ENCODE assay signal across 9 cellular contexts in the genomic region with DNA sequence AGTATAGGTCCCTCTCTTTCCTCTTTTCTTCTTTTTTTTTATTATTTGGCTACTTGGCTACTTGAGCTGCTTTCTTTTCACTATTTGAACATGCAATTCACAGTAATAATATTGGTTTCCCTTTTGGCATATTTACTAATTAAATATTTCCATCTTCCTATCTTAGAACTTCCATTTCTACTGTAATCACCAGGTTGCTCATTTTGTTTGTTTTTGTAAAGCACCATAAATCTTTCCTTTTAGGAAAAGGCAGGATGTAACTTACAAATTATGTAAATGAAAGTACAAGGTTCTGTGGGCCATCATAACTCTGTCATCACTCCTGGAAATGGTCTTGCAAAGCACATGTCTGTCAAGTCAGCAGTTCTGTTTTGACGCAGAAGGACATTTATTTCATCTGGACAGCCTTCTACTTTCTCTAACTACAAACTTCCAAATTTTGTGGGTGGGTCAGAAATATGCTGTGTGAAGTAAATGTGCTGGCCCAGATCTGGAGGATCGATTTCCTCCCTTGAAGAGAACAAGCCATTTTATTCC.
DNase-seq lines count a peak whose midpoint lies in the region; ATAC-seq, FAIRE-seq and TF ChIP-seq lines count a peak whose summit lies in the region.
"Had no signal": no experiment of that assay in that cellular context is flagged by ENCODE, and none has a peak within 500 bp of the region (broad histone marks: within the 10 kb centered on the region; RNA-seq: fewer than 3 reads in every experiment).

No MANE protein-coding gene starts in this region.

- H3K79me2 ChIP-seq in H1 (ENCODE audit: control insufficient read depth in 1 of 2, insufficient read depth in 2 of 2, low read length in 2 of 2), result no peaks in the 10 kb centered on the region

- peak overlapping the region; percentile 10 to 83 for H3K27ac Mint-ChIP-seq in natural killer cell treated with Interleukin-12 subunit alpha and Interleukin-12 subunit beta and Interleukin-15 and Interleukin-18, amount 100 ng/mL, for 72 hours
- H3K27ac Mint-ChIP-seq in natural killer cell, result no peak overlapping the region
- H3K27ac Mint-ChIP-seq in effector memory CD8-positive, alpha-beta T cell, result no peak overlapping the region
- H3K27ac Mint-ChIP-seq: activated T-cell treated with anti-CD3 and anti-CD28 coated beads, Interleukin-2, amount 50 U/mL, for 24 hours had no signal

- no peak overlapping the region for H2AK5ac ChIP-seq in H1 (ENCODE audit: low read depth, low read length)

- H4K91ac ChIP-seq in H1 (replicated peaks; ENCODE audit: insufficient read length, low read length), result no peak overlapping the region

- H3K79me1 ChIP-seq in H1 (ENCODE audit: low read depth, low read length), result no peaks in the 10 kb centered on the region

- H3K56ac ChIP-seq in H1 (replicated peaks; ENCODE audit: insufficient read length, low read depth, low read length), result no peak overlapping the region

- no peaks in the 10 kb centered on the region for H4K20me1 ChIP-seq in H1 (replicated peaks in 1 of 2; ENCODE audit: control insufficient read depth in 1 of 2, insufficient read depth in 2 of 2, low read length in 2 of 2)

- no peak overlapping the region for H4K5ac ChIP-seq in H1 (ENCODE audit: insufficient read length, low read depth, low read length)

- no peak overlapping the region for H2BK15ac ChIP-seq in H1 (ENCODE audit: low read length)

- H3K4me3 ChIP-seq in H1 (ENCODE audit: extremely low read depth in 1 of 4, insufficient read depth in 2 of 4, low read depth in 3 of 4, low read length in 4 of 4) (peak overlapping the region in 1 of 4 experiments; percentile 20; a peak in 1 of 8 replicates), mucosa of descending colon (no peak overlapping the region), vagina (peak overlapping the region; percentile 32 to 38)

- H3K27me3 ChIP-seq in H1 (replicated peaks in 1 of 4; ENCODE audit: control insufficient read depth in 3 of 4, extremely low read depth in 1 of 4, insufficient read depth in 3 of 4, low read length in 3 of 4) (no peaks in the 10 kb centered on the region), vagina (no peaks in the 10 kb centered on the region)

- H3K36me3 Mint-ChIP-seq in natural killer cell treated with Interleukin-12 subunit alpha and Interleukin-12 subunit beta and Interleukin-15 and Interleukin-18, amount 100 ng/mL, for 72 hours, result no peaks in the 10 kb centered on the region
- H3K36me3 Mint-ChIP-seq in natural killer cell, result no peaks in the 10 kb centered on the region
- H3K36me3 Mint-ChIP-seq in effector memory CD8-positive, alpha-beta T cell (ENCODE audit: insufficient read depth), result no peaks in the 10 kb centered on the region

- intact Hi-C loops in natural killer cell (cut with micrococcal nuclease), result no loop called here
- intact Hi-C loops in mucosa of descending colon (cut with DNase I, micrococcal nuclease), result no loop called here
- intact Hi-C loops in vagina (cut with DNase I), result no loop called here

- TF ChIP-seq RAD21 in H1 (IDR thresholded peaks at IDR 0.05 in 1 of 2, conservative IDR thresholded peaks at IDR 0.05 in 1 of 2; ENCODE audit: low read depth in 2 of 2, low read length in 2 of 2), result no peak

- H3K4me3 Mint-ChIP-seq in natural killer cell treated with Interleukin-12 subunit alpha and Interleukin-12 subunit beta and Interleukin-15 and Interleukin-18, amount 100 ng/mL, for 72 hours, result peak overlapping the region; percentile 40
- no peak overlapping the region for H3K4me3 Mint-ChIP-seq in natural killer cell
- H3K4me3 Mint-ChIP-seq in effector memory CD8-positive, alpha-beta T cell, result peak overlapping the region in 1 of 2 donors; percentile 13
- H3K4me3 Mint-ChIP-seq: activated T-cell treated with anti-CD3 and anti-CD28 coated beads, Interleukin-2, amount 50 U/mL, for 24 hours had no signal

- peaks cover 0 to 3% of the 10 kb centered on the region in 2 donors for H3K27me3 Mint-ChIP-seq in natural killer cell treated with Interleukin-12 subunit alpha and Interleukin-12 subunit beta and Interleukin-15 and Interleukin-18, amount 100 ng/mL, for 72 hours
- no peaks in the 10 kb centered on the region for H3K27me3 Mint-ChIP-seq in natural killer cell (ENCODE audit: low read depth in 2 of 2)
- no peaks in the 10 kb centered on the region for H3K27me3 Mint-ChIP-seq in effector memory CD8-positive, alpha-beta T cell
- H3K27me3 Mint-ChIP-seq: activated T-cell treated with anti-CD3 and anti-CD28 coated beads, Interleukin-2, amount 50 U/mL, for 24 hours had no signal

- TF ChIP-seq EP300 in H1 (IDR thresholded peaks at IDR 0.05; ENCODE audit: borderline replicate concordance in 1 of 2, low read depth in 2 of 2, low read length in 2 of 2), result no peak

- ATAC-seq in natural killer cell treated with Interleukin-12 subunit alpha and Interleukin-12 subunit beta and Interleukin-15 and Interleukin-18, amount 100 ng/mL, for 72 hours, result no peak
- ATAC-seq in natural killer cell (no peak), mucosa of descending colon (peak; percentile 21), GM21576 (IDR thresholded peaks at IDR 0.05; ENCODE audit: unreplicated experiment) (no peak), HG03354 (IDR thresholded peaks at IDR 0.05; ENCODE audit: poor library complexity, severe bottlenecking, unreplicated experiment) (no peak)
- ATAC-seq in effector memory CD8-positive, alpha-beta T cell (replicated peaks), result no peak

- no peak overlapping the region for H3K4ac ChIP-seq in H1 (replicated peaks; ENCODE audit: insufficient read length, low read depth, low read length)

- no peak overlapping the region; the same call in 1 of the 2 replicates for H3K27ac ChIP-seq in H1 (ENCODE audit: low read depth, low read length)
- H3K27ac ChIP-seq in vagina, result peak overlapping the region; percentile 73

- H3K36me3 ChIP-seq in H1 (ENCODE audit: control insufficient read depth in 2 of 4, insufficient read depth in 4 of 4, low read length in 3 of 4), result no peaks in the 10 kb centered on the region
- no peaks in the 10 kb centered on the region for H3K36me3 ChIP-seq in mucosa of descending colon (ENCODE audit: low read depth)
- no peaks in the 10 kb centered on the region for H3K36me3 ChIP-seq in vagina

- no peaks in the 10 kb centered on the region; a peak in 1 of 4 replicates for H3K9me3 ChIP-seq in H1 (ENCODE audit: insufficient read depth in 2 of 2, low read depth in 1 of 2, low read length in 1 of 2)
- H3K9me3 ChIP-seq in mucosa of descending colon, result no peaks in the 10 kb centered on the region
- no peaks in the 10 kb centered on the region for H3K9me3 ChIP-seq in vagina

- H3K14ac ChIP-seq in H1 (ENCODE audit: insufficient read length), result no peak overlapping the region

- peak overlapping the region; percentile 67; the same call in 1 of the 2 replicates for H2AFZ ChIP-seq in H1 (ENCODE audit: low read length)

- H3K4me2 ChIP-seq in H1 (ENCODE audit: insufficient read depth in 1 of 2, low read depth in 2 of 2, low read length in 2 of 2), result peak overlapping the region; percentile 2 to 41; a peak in 1 of 4 replicates

- peaks cover 2% of the 10 kb centered on the region; the same call in 1 of the 2 replicates for H3K23me2 ChIP-seq in H1 (ENCODE audit: low read depth, low read length)

- no peak for DNase-seq in natural killer cell treated with Interleukin-12 subunit alpha and Interleukin-12 subunit beta and Interleukin-15 and Interleukin-18, amount 100 ng/mL, for 72 hours (ENCODE audit: low spot score)
- DNase-seq in natural killer cell (no peak), H1 (ENCODE audit: low read depth in 1 of 2, low spot score in 2 of 2) (no peak), mucosa of descending colon (no peak), vagina (ENCODE audit: extremely low spot score in 2 of 2) (no peak)
- DNase-seq in effector memory CD8-positive, alpha-beta T cell, result no peak
- DNase-seq: activated T-cell treated with anti-CD3 and anti-CD28 coated beads, Interleukin-2, amount 50 U/mL, for 24 hours had no signal

- no peak overlapping the region for H2BK12ac ChIP-seq in H1 (ENCODE audit: low read depth, low read length)

- no peak overlapping the region for H2BK20ac ChIP-seq in H1 (ENCODE audit: low read length)

- peaks cover 12 to 21% of the 10 kb centered on the region in 2 donors for H3K4me1 Mint-ChIP-seq in natural killer cell treated with Interleukin-12 subunit alpha and Interleukin-12 subunit beta and Interleukin-15 and Interleukin-18, amount 100 ng/mL, for 72 hours (ENCODE audit: low read depth in 2 of 2)
- H3K4me1 Mint-ChIP-seq in natural killer cell, result peaks cover 9 to 14% of the 10 kb centered on the region in 2 donors
- peaks cover 6 to 10% of the 10 kb centered on the region in 2 donors for H3K4me1 Mint-ChIP-seq in effector memory CD8-positive, alpha-beta T cell (ENCODE audit: low read depth in 2 of 2)

- H3K4me1 ChIP-seq in H1 (replicated peaks in 1 of 4; ENCODE audit: control insufficient read depth in 3 of 4, insufficient read depth in 4 of 4, low read length in 3 of 4) (peaks cover 0 to 10% (median 5%) of the 10 kb centered on the region in 4 experiments; a peak in 4 of 7 replicates), mucosa of descending colon (ENCODE audit: low read depth) (peaks cover 7% of the 10 kb centered on the region), vagina (peaks cover 16% of the 10 kb centered on the region)

- no peak overlapping the region for H3K18ac ChIP-seq in H1 (ENCODE audit: extremely low read depth, low read length)

- H4K8ac ChIP-seq in H1 (ENCODE audit: extremely low read depth, insufficient read depth, low read length), result no peak overlapping the region

- H2BK5ac ChIP-seq in H1 (ENCODE audit: low read depth, low read length), result no peak overlapping the region

- TF ChIP-seq CTCF in natural killer cell (IDR thresholded peaks at IDR 0.05), result no peak
- TF ChIP-seq CTCF in H1 (IDR thresholded peaks at IDR 0.05; ENCODE audit: control extremely low read depth in 1 of 3, insufficient read depth in 1 of 3, low read depth in 1 of 3, low read length in 3 of 3), result no peak
- no peak for TF ChIP-seq CTCF in mucosa of descending colon (IDR thresholded peaks at IDR 0.05)
- no peak for TF ChIP-seq CTCF in vagina (IDR thresholded peaks at IDR 0.05)

- FAIRE-seq in H1 (lab: Jason Lieb, UNC), result no peak

- TF ChIP-seq POLR2A in H1 (IDR thresholded peaks at IDR 0.05; ENCODE audit: control extremely low read depth in 1 of 2, low read depth in 2 of 2, low read length in 2 of 2) (no peak), vagina (IDR thresholded peaks at IDR 0.05) (no peak)

- peak overlapping the region; percentile 91 for H2BK120ac ChIP-seq in H1 (replicated peaks; ENCODE audit: low read depth, low read length)

- no peak overlapping the region for H3K23ac ChIP-seq in H1 (ENCODE audit: insufficient read length)

- H3K9me3 Mint-ChIP-seq in natural killer cell treated with Interleukin-12 subunit alpha and Interleukin-12 subunit beta and Interleukin-15 and Interleukin-18, amount 100 ng/mL, for 72 hours, result no peaks in the 10 kb centered on the region
- H3K9me3 Mint-ChIP-seq in natural killer cell, result no peaks in the 10 kb centered on the region
- H3K9me3 Mint-ChIP-seq in effector memory CD8-positive, alpha-beta T cell, result no peaks in the 10 kb centered on the region
- H3K9me3 Mint-ChIP-seq: activated T-cell treated with anti-CD3 and anti-CD28 coated beads, Interleukin-2, amount 50 U/mL, for 24 hours had no signal

- 100% methylated on average over 2 of the region's 2 CpGs; no CpG with 5 or more reads in 1 of the 2 experiments for WGBS in H1 (ENCODE audit: extremely low coverage in 1 of 2, insufficient coverage in 1 of 2, insufficient read length in 1 of 2, insufficient replicate concordance in 2 of 2, low coverage in 1 of 2, low lambda C conversion rate in 2 of 2, missing lambda C conversion rate in 1 of 2), 2 experiments

- no peak overlapping the region for H3K9ac ChIP-seq in H1 (replicated peaks in 1 of 4; ENCODE audit: extremely low read depth in 1 of 4, low read depth in 3 of 4, low read length in 3 of 4)

- POLR2A ChIA-PET in H1 (lab: Charles Lee; ENCODE audit: partially characterized antibody), result interaction anchor here (0.7 kb wide), 1 partner anchor 327 kb away, joined by 3 read pairs; no protein-coding TSS in a partner anchor

- CTCF ChIA-PET in H1 (lab: Charles Lee; ENCODE audit: partially characterized antibody), result interaction anchor here (0.6 to 1.3 kb wide), 2 partner anchors 295 to 379 kb away, joined by 3 to 4 read pairs; no protein-coding TSS in a partner anchor

Comparison
In these comparisons a context has a peak if more than half of its experiments do, and no peak if none do; other contexts are left out.
1. H3K27ac Mint-ChIP-seq: peak in natural killer cell treated with Interleukin-12 subunit alpha and Interleukin-12 subunit beta and Interleukin-15 and Interleukin-18, amount 100 ng/mL, for 72 hours (2 of 2); none in natural killer cell (0 of 2) and effector memory CD8-positive, alpha-beta T cell (0 of 2).